In genomic region chr6:37965964-37966676, GRCh38 we compare ENCODE assay signal across 11 cellular contexts.
DNase-seq lines count a peak whose midpoint lies in the region; ATAC-seq, FAIRE-seq and TF ChIP-seq lines count a peak whose summit lies in the region.
"Had no signal": no experiment of that assay in that cellular context is flagged by ENCODE, and none has a peak within 500 bp of the region (broad histone marks: within the 10 kb centered on the region; RNA-seq: fewer than 3 reads in every experiment).

No MANE protein-coding gene starts in this region.

- POLR2A ChIA-PET in activated CD4-positive, alpha-beta memory T cell treated with anti-CD3 and anti-CD28 coated beads for 36 hours (lab: Charles Lee): interaction anchor here (0.7 kb wide), 1 partner anchor 133 kb away, joined by 3 read pairs; no protein-coding TSS in a partner anchor
- POLR2A ChIA-PET in CD8-positive, alpha-beta T cell (lab: Charles Lee): no interaction called here

- intact Hi-C loops in activated CD4-positive, alpha-beta memory T cell treated with anti-CD3 and anti-CD28 coated beads for 36 hours (cut with micrococcal nuclease): no loop called here
- intact Hi-C loops in CD8-positive, alpha-beta T cell (cut with DNase I, micrococcal nuclease): no loop called here

- H3K9me3 Mint-ChIP-seq in activated CD4-positive, alpha-beta memory T cell treated with anti-CD3 and anti-CD28 coated beads for 36 hours: peaks cover 9% of the 10 kb centered on the region
- H3K9me3 Mint-ChIP-seq in CD8-positive, alpha-beta T cell: no peaks in the 10 kb centered on the region

- peaks cover 100% of the 10 kb centered on the region for H3K79me2 ChIP-seq in GM23248 (ENCODE audit: insufficient read depth)

- CTCF ChIA-PET in activated CD4-positive, alpha-beta memory T cell treated with anti-CD3 and anti-CD28 coated beads for 36 hours (lab: Charles Lee): no interaction called here
- CTCF ChIA-PET in CD8-positive, alpha-beta T cell (lab: Charles Lee): no interaction called here

- H3K27ac Mint-ChIP-seq in activated CD4-positive, alpha-beta memory T cell treated with anti-CD3 and anti-CD28 coated beads for 36 hours: no peak overlapping the region
- H3K27ac Mint-ChIP-seq in CD8-positive, alpha-beta T cell: no peak overlapping the region

- TF ChIP-seq CTCF in GM06990 (IDR thresholded peaks at IDR 0.05; ENCODE audit: insufficient read depth, low read length, poor library complexity, severe bottlenecking): no peak
- TF ChIP-seq CTCF in BE2C (IDR thresholded peaks at IDR 0.05; ENCODE audit: low read depth, low read length): no peak
- no peak for TF ChIP-seq CTCF in CD8-positive, alpha-beta T cell (IDR thresholded peaks at IDR 0.05)

- H3K9me2 ChIP-seq in GM23248 (ENCODE audit: insufficient read depth): no peaks in the 10 kb centered on the region

- no peak overlapping the region for H2AFZ ChIP-seq in GM23248

- H3K27me3 ChIP-seq in GM06990 (replicated peaks; ENCODE audit: control insufficient read depth, insufficient read depth, low read length) (no peaks in the 10 kb centered on the region), GM23248 (replicated peaks; ENCODE audit: insufficient read depth) (no peaks in the 10 kb centered on the region), BE2C (no peaks in the 10 kb centered on the region)
- no peaks in the 10 kb centered on the region for H3K27me3 ChIP-seq in CD8-positive, alpha-beta T cell (ENCODE audit: insufficient read depth, low read length)

- peaks cover 25% of the 10 kb centered on the region for H3K36me3 Mint-ChIP-seq in activated CD4-positive, alpha-beta memory T cell treated with anti-CD3 and anti-CD28 coated beads for 36 hours
- H3K36me3 Mint-ChIP-seq in CD8-positive, alpha-beta T cell: peaks cover 18% of the 10 kb centered on the region

- H3K4me1 ChIP-seq in GM23248 (ENCODE audit: insufficient read depth) (peaks cover 20% of the 10 kb centered on the region), BE2C (no peaks in the 10 kb centered on the region)
- H3K4me1 ChIP-seq in CD8-positive, alpha-beta T cell (ENCODE audit: insufficient read depth, low read length): peaks cover 24% of the 10 kb centered on the region

- H3K9me3 ChIP-seq in GM23248 (ENCODE audit: low read depth) (no peaks in the 10 kb centered on the region), BE2C (no peaks in the 10 kb centered on the region)
- H3K9me3 ChIP-seq in CD8-positive, alpha-beta T cell (ENCODE audit: low read length): no peaks in the 10 kb centered on the region

- ATAC-seq in CD8-positive, alpha-beta T cell: no peak

- no peak overlapping the region for H3K9ac ChIP-seq in GM23248

- H4K20me1 ChIP-seq in GM23248 (ENCODE audit: insufficient read depth): peaks cover 27% of the 10 kb centered on the region; the same call in 1 of the 2 replicates

- 76 to 79% methylated on average over 3 of the region's 3 CpGs for WGBS in GM23248 (ENCODE audit: low coverage in 1 of 2, low lambda C conversion rate in 2 of 2, missing lambda C conversion rate in 2 of 2), 2 experiments

- peaks cover 29% of the 10 kb centered on the region for H3F3A ChIP-seq in GM23248 (ENCODE audit: insufficient read depth)

- H3K4me2 ChIP-seq in GM23248 (ENCODE audit: unreplicated experiment): no peak overlapping the region

- H3K4me1 Mint-ChIP-seq in activated CD4-positive, alpha-beta memory T cell treated with anti-CD3 and anti-CD28 coated beads for 36 hours (ENCODE audit: low read depth): peaks cover 42% of the 10 kb centered on the region
- peaks cover 64% of the 10 kb centered on the region for H3K4me1 Mint-ChIP-seq in CD8-positive, alpha-beta T cell (ENCODE audit: low read depth)

- peak; percentile 62 for FAIRE-seq in islet of Langerhans (lab: Jason Lieb, UNC)

- no peak overlapping the region for H3K4me3 Mint-ChIP-seq in activated CD4-positive, alpha-beta memory T cell treated with anti-CD3 and anti-CD28 coated beads for 36 hours
- no peak overlapping the region for H3K4me3 Mint-ChIP-seq in CD8-positive, alpha-beta T cell

- H3K4me3 ChIP-seq in GM06990 (replicated peaks; ENCODE audit: low read depth, low read length) (no peak overlapping the region), GM23248 (no peak overlapping the region), BE2C (ENCODE audit: low read depth, low read length) (no peak overlapping the region)
- H3K4me3 ChIP-seq in CD8-positive, alpha-beta T cell (ENCODE audit: low read depth, low read length): no peak overlapping the region

- H3K27me3 Mint-ChIP-seq in activated CD4-positive, alpha-beta memory T cell treated with anti-CD3 and anti-CD28 coated beads for 36 hours: no peaks in the 10 kb centered on the region
- H3K27me3 Mint-ChIP-seq in CD8-positive, alpha-beta T cell (ENCODE audit: low read depth): no peaks in the 10 kb centered on the region

- in situ Hi-C loops in GM23248 (cut with MboI): no loop called here

- DNase-seq in GM06990 (ENCODE audit: extremely low read depth, insufficient read length) (peak; percentile 52), GM23248 (peak; percentile 74), RPMI7951 (ENCODE audit: low read depth) (peak; percentile 76), middle frontal gyrus (ENCODE audit: extremely low spot score, low spot score) (no peak), BE2C (no peak)
- no peak for DNase-seq in activated CD4-positive, alpha-beta memory T cell treated with anti-CD3 and anti-CD28 coated beads for 36 hours
- DNase-seq in CD8-positive, alpha-beta T cell: no peak
- DNase-seq: activated naive CD4-positive, alpha-beta T cell treated with anti-CD3 and anti-CD28 coated beads, Interleukin-2, amount 50 U/mL, for 16 hours; NCI-H524; stimulated activated CD4-positive, alpha-beta T cell treated with anti-CD3 and anti-CD28 coated beads, Interleukin-12 subunit alpha, Interleukin-12 subunit beta, amount 100 ng/mL, for 4 hours had no signal

- H3K27ac ChIP-seq in GM23248: peak overlapping the region; percentile 42
- no peak overlapping the region for H3K27ac ChIP-seq in CD8-positive, alpha-beta T cell (ENCODE audit: low read depth, low read length)

- no peaks in the 10 kb centered on the region for H3K36me3 ChIP-seq in GM06990 (ENCODE audit: control insufficient read depth, insufficient read depth, low read length)
- peaks cover 4% of the 10 kb centered on the region; the same call in 1 of the 2 replicates for H3K36me3 ChIP-seq in GM23248 (ENCODE audit: low read depth)
- H3K36me3 ChIP-seq in BE2C: no peaks in the 10 kb centered on the region
- no peaks in the 10 kb centered on the region for H3K36me3 ChIP-seq in CD8-positive, alpha-beta T cell (ENCODE audit: insufficient read depth, low read length)

Comparison
In these comparisons a context has a peak if more than half of its experiments do, and no peak if none do; other contexts are left out.
1. DNase-seq: peak in GM06990 (single experiment), GM23248 (single experiment) and RPMI7951 (single experiment); none in activated CD4-positive, alpha-beta memory T cell treated with anti-CD3 and anti-CD28 coated beads for 36 hours (single experiment), middle frontal gyrus (single experiment), BE2C (single experiment) and CD8-positive, alpha-beta T cell (0 of 7).